7 cellular contexts compared by ENCODE assay signal in the genomic region with DNA sequence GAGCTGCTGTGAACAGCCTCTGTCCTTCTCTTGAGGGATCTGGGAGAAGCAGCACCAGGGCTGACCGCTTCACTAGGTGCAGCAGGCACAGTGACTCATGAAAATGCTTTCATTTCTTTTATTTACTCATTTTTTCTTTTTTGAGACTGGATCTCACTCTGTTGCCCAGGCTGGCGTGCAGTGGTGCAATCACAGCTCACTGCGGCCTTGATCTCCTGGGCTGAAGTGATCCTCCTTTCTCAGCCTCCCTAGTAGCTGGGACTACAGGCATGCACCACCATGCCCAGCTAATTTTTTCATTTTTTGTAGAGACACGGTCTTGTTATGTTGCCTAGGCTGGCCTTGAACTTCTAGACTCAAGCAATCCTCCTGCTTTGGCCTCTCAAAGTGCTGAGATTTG.
"Had no signal": no experiment of that assay in that cellular context is flagged by ENCODE, and none has a peak within 500 bp of the region (broad histone marks: within the 10 kb centered on the region; RNA-seq: fewer than 3 reads in every experiment).

No MANE protein-coding gene starts in this region.

- H3K27ac ChIP-seq: HL-60 had no signal

- H3K36me3 Mint-ChIP-seq: IgD-negative memory B cell had no signal

- DNase-seq: IMR-90, KBM-7, KG1 had no signal

- H3K4me3 ChIP-seq: K562 had no signal

- H3K27ac Mint-ChIP-seq: IgD-negative memory B cell had no signal

- ATAC-seq: K562 had no signal

- FAIRE-seq: HTR-8/SVneo, K562 had no signal

- H3K4me3 Mint-ChIP-seq: IgD-negative memory B cell had no signal

- H3K4me1 Mint-ChIP-seq: IgD-negative memory B cell had no signal
